In the genomic region with DNA sequence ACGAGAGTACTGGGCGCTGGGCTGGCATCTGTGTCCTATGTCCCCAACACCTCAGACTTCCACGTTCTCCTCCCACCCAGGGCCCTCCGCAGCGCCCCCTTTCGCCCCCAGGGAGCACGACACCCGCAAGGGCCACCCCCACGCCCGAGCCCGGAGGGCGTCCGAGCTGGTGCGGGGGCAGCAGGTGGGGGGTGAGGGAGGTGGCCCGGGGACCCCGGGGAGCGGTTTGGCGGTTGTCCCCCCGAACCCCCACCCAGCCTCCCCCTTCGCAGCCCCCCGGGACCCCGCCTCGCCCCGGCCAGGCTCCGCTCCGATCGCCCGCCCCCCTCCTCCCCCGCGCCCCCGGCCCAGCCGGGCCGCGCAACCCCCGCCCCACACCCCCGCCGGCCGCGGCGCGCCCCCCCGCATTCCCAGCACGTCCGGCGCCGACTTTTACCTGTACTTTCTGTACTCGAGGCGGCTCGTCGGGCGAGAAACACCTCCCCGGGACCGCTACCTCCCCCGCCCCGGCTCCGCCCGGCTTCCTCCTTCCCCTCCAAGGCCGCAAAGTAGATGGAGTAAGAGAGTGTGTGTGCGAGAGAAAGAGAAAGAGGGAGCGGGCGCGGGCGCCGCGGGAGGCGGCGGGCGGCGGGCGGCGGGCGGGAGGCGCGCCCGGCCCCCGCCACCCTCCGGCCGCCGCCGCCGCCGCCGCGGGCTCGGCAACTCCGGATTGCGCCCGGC, we compare ENCODE assay signal across 8 cellular contexts. TPM values are rescaled to one million over a fixed set of nuclear protein-coding genes. Genes with fewer than 3 reads are reported as not detected.
DNase-seq lines count a peak whose midpoint lies in the region; ATAC-seq and TF ChIP-seq lines count a peak whose summit lies in the region.

No MANE protein-coding gene starts in this region.

- H3K36me3 ChIP-seq in fibroblast of lung (ENCODE audit: control insufficient read depth, insufficient read depth, low read length), result no peaks in the 10 kb centered on the region
- no peaks in the 10 kb centered on the region for H3K36me3 ChIP-seq in osteoblast (ENCODE audit: insufficient read depth, low read length)

- H4K20me1 ChIP-seq in fibroblast of lung (ENCODE audit: control insufficient read depth, extremely low read depth, insufficient read depth, low read length) (no peaks in the 10 kb centered on the region), osteoblast (ENCODE audit: insufficient read depth, low read length) (no peaks in the 10 kb centered on the region)

- in situ Hi-C loops in KBM-7 (cut with MboI; ENCODE audit: low pct_unique_long_range_greater_than_20kb, low sequenced_read_pairs), result no loop called here

- H3K4me3 ChIP-seq in fibroblast of lung (replicated peaks in 1 of 4; ENCODE audit: control extremely low read depth in 1 of 4, insufficient read depth in 1 of 4, low read depth in 3 of 4, low read length in 4 of 4) (peak overlapping the region in 3 of 4 experiments; percentile 23 to 54 (median 43)), osteoblast (ENCODE audit: insufficient read depth, low read length) (peak overlapping the region; percentile 79)

- H3K4me1 ChIP-seq in fibroblast of lung (ENCODE audit: control insufficient read depth, extremely low read depth, insufficient read depth, low read length), result no peaks in the 10 kb centered on the region
- H3K4me1 ChIP-seq in osteoblast (ENCODE audit: insufficient read depth, low read length), result peaks cover 5% of the 10 kb centered on the region

- TF ChIP-seq CTCF in fibroblast of lung (conservative IDR thresholded peaks at IDR 0.05 in 1 of 2, IDR thresholded peaks at IDR 0.05 in 1 of 2; ENCODE audit: low read depth in 1 of 2, low read length in 2 of 2) (peak; percentile 31 to 50), osteoblast (IDR thresholded peaks at IDR 0.05; ENCODE audit: extremely low read depth, low read depth, low read length) (peak; percentile 43)

- no peak overlapping the region for H3K27ac ChIP-seq in fibroblast of lung (ENCODE audit: insufficient read depth, low read length)
- no peak overlapping the region for H3K27ac ChIP-seq in osteoblast (ENCODE audit: low read depth, low read length)

- peak; percentile 65 for DNase-seq in Right ventricle myocardium inferior (ENCODE audit: missing footprints)
- DNase-seq in cardiac septum (ENCODE audit: low spot score), result no peak
- DNase-seq in KBM-7, result peak; percentile 17
- peak; percentile 27 for DNase-seq in activated T-cell treated with anti-CD3 and anti-CD28 coated beads for 4 hours
- peak; percentile 11 to 18 for DNase-seq in fibroblast of lung (ENCODE audit: low read depth in 2 of 2)
- peak; percentile 92 for DNase-seq in osteoblast (ENCODE audit: insufficient read length, low spot score, missing footprints)
- no peak for DNase-seq in cerebellar cortex (ENCODE audit: low spot score)

- H3K27me3 ChIP-seq in fibroblast of lung (ENCODE audit: control insufficient read depth, insufficient read depth, low read length) (no peaks in the 10 kb centered on the region), osteoblast (ENCODE audit: insufficient read depth, low read length) (no peaks in the 10 kb centered on the region)

- intact Hi-C loops in Right ventricle myocardium inferior (cut with DNase I), result no loop called here
- intact Hi-C loops in cardiac septum (cut with DNase I), result no loop called here

- ATAC-seq in Right ventricle myocardium inferior, result no peak
- no peak for ATAC-seq in HG03565 (IDR thresholded peaks at IDR 0.05; ENCODE audit: unreplicated experiment)

- H3K9ac ChIP-seq in fibroblast of lung (ENCODE audit: insufficient read depth, low read length), result peak overlapping the region; percentile 40

- H3K79me2 ChIP-seq in fibroblast of lung (ENCODE audit: control insufficient read depth, insufficient read depth, low read length) (no peaks in the 10 kb centered on the region), osteoblast (ENCODE audit: insufficient read depth, low read length) (peaks cover 10% of the 10 kb centered on the region)

- H2AFZ ChIP-seq in fibroblast of lung (ENCODE audit: low read length) (no peak overlapping the region), osteoblast (ENCODE audit: low read length) (no peak overlapping the region)

- H3K4me2 ChIP-seq in fibroblast of lung (ENCODE audit: extremely low read depth, insufficient read depth, low read length), result no peak overlapping the region
- peak overlapping the region; percentile 35 for H3K4me2 ChIP-seq in osteoblast (ENCODE audit: insufficient read depth, low read length)

- H3K9me3 ChIP-seq in fibroblast of lung (ENCODE audit: control insufficient read depth, insufficient read depth, low read depth, low read length) (no peaks in the 10 kb centered on the region), osteoblast (ENCODE audit: low read depth, low read length) (no peaks in the 10 kb centered on the region)

RNA-seq across cellular contexts. Expression of a gene that starts 0.9 kb away (rescaled TPM):
- total RNA-seq in Right ventricle myocardium inferior (4.2 TPM), cardiac septum (6.0 TPM), fibroblast of lung (2.1 and 3.5 TPM in 2 replicates), osteoblast (8.3 and 8.8 TPM in 2 replicates)
- 1.0 and 1.1 TPM in 2 replicates for polyA plus RNA-seq in fibroblast of lung
- 1.9 and 4.2 TPM in 2 replicates for polyA plus RNA-seq in fibroblast of lung (2012)
- polyA minus RNA-seq in fibroblast of lung (ENCODE audit: low replicate concordance), result 4.7 and 6.5 TPM in 2 replicates

Comparison
In these comparisons a context has a peak if more than half of its experiments do, and no peak if none do; other contexts are left out.
1. DNase-seq: peak in Right ventricle myocardium inferior (single experiment), KBM-7 (single experiment), activated T-cell treated with anti-CD3 and anti-CD28 coated beads for 4 hours (single experiment), fibroblast of lung (2 of 2) and osteoblast (single experiment); none in cardiac septum (single experiment) and cerebellar cortex (single experiment).